8 cellular contexts compared by ENCODE assay signal in the genomic region with DNA sequence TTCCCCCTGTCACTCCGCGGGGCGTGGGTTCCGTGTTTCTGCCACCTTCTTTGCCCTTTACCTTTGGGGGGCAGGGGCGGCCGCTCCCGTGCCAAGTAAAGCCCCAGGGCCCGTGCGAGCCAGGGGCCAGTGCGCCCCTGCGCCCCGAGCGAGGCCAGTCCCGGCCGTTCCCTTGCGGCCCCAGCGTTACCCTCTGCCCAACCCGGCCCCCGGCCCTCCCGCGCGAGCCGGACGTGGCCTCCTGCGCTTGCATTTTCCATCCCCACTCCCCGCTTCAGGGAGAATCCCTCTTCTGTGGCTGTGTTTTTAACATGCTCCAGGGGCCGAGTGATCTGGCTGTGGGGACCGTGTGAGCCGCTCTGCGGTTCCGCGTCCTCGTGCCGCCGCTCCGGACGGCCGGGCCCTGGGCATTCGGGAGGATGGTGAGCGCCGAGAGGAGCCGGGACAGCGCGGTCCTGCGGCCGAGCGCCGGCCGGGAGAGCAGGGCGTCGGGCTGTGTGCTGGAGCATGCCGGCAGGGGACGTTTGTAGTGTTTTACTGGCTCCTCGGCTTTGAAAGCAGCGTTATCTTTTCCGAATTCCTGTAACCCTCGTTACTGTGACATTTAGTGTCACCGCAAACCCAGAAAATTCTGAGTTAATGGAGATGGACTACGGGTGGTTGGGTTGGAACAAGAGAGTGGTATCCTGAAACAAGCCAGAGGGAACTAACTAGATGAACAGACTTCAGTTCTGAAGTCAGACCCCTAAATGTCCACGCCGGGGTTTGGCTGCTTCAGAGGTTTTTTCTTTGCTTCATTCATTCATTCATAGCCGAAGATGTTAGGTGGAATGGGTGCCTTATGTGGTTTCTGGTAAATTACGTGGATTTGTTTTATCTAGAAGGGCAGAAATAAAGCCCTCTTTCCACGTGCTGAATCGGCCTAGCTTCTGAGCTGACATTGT. TPM values are rescaled to one million over a fixed set of nuclear protein-coding genes. Genes with fewer than 3 reads are reported as not detected.
DNase-seq lines count a peak whose midpoint lies in the region; ATAC-seq and TF ChIP-seq lines count a peak whose summit lies in the region.

No MANE protein-coding gene starts in this region.

- H3K4me3 ChIP-seq in dorsolateral prefrontal cortex = peak overlapping the region; percentile 65 to 95 (median 86)
- H3K4me3 ChIP-seq in right lobe of liver = peak overlapping the region; percentile 81 to 88 (median 82)

- peak; percentile 18 for ATAC-seq in HG03439 (IDR thresholded peaks at IDR 0.05; ENCODE audit: unreplicated experiment)
- peak; percentile 4; the same call in 1 of the 2 replicates for ATAC-seq in WTC11
- peak; percentile 2 to 32 (median 20) for ATAC-seq in right lobe of liver
- ATAC-seq in GM21825 (IDR thresholded peaks at IDR 0.05; ENCODE audit: unreplicated experiment) = no peak

- intact Hi-C loops in dorsolateral prefrontal cortex (cut with DNase I) (loop anchor here (5.0 to 10.0 kb wide), 5 partner anchors 34 to 406 kb away; no protein-coding TSS in a partner anchor), right lobe of liver (cut with DNase I) (no loop called here)

- DNase-seq in CD1c-positive myeloid dendritic cell (ENCODE audit: extremely low spot score) (peak; percentile 41), WTC11 (ENCODE audit: low spot score) (peak; percentile 47), dorsolateral prefrontal cortex (peak in 4 of 10 donors; percentile 26 to 59 (median 56)), right lobe of liver (peak; percentile 42 to 68 (median 58)), hippocampal formation (lab: John Stamatoyannopoulos, UW) (no peak)
- DNase-seq in stimulated activated CD8-positive, alpha-beta memory T cell treated with anti-CD3 and anti-CD28 coated beads, Interleukin-4, amount 100 ng/mL, for 48 hours = peak; percentile 48

- H3K9me3 Mint-ChIP-seq in WTC11 = peaks cover 4% of the 10 kb centered on the region

- TF ChIP-seq CTCF in WTC11 (IDR thresholded peaks at IDR 0.05) = no peak
- TF ChIP-seq CTCF in dorsolateral prefrontal cortex (IDR thresholded peaks at IDR 0.05 in 54 of 56, conservative IDR thresholded peaks at IDR 0.05 in 2 of 56; ENCODE audit: low read depth in 1 of 56, partially characterized antibody in 56 of 56) = peak in 4 of 56 donors; percentile 5 to 17 (median 10)
- TF ChIP-seq CTCF in right lobe of liver (IDR thresholded peaks at IDR 0.05) = peak in 1 of 4 donors; percentile 6

- no peaks in the 10 kb centered on the region for H3K36me3 Mint-ChIP-seq in WTC11

- CTCF ChIA-PET in WTC11 (lab: Charles Lee) = no interaction called here

- peaks cover 0 to 38% (median 14%) of the 10 kb centered on the region in 4 donors for H3K4me1 ChIP-seq in right lobe of liver

- H3K27ac ChIP-seq in dorsolateral prefrontal cortex (peak overlapping the region in 58 of 59 donors; percentile 8 to 94 (median 82)), right lobe of liver (peak overlapping the region; percentile 83 to 91 (median 87))

- no peak for TF ChIP-seq POLR2A in right lobe of liver (IDR thresholded peaks at IDR 0.05)

- H3K27me3 ChIP-seq in dorsolateral prefrontal cortex (no peaks in the 10 kb centered on the region), right lobe of liver (no peaks in the 10 kb centered on the region)

- POLR2A ChIA-PET in WTC11 (lab: Charles Lee) = no interaction called here

- no peak overlapping the region for H3K27ac Mint-ChIP-seq in WTC11

- WGBS in right lobe of liver (ENCODE audit: insufficient coverage, low coverage, low lambda C conversion rate, missing lambda C conversion rate) = 2% methylated on average over 15 of the region's 65 CpGs

- H3K4me3 Mint-ChIP-seq in WTC11 = peak overlapping the region; percentile 83

- H3K36me3 ChIP-seq in right lobe of liver = no peaks in the 10 kb centered on the region

- H3K4me1 Mint-ChIP-seq in WTC11 = peaks cover 54% of the 10 kb centered on the region

- peaks cover 12% of the 10 kb centered on the region for H3K27me3 Mint-ChIP-seq in WTC11 (ENCODE audit: low read depth)

- no peaks in the 10 kb centered on the region for H3K9me3 ChIP-seq in right lobe of liver

TF ChIP-seq in WTC11, 78 proteins besides CTCF, POLR2A, EP300 and RAD21 (continues in another document):
- peak; percentile 86; the same call in 1 of the 2 replicates for TF ChIP-seq KAT7 (CRISPR knock-in tag; IDR thresholded peaks at IDR 0.05; ENCODE audit: borderline replicate concordance)
- TF ChIP-seq, protein P1, sequence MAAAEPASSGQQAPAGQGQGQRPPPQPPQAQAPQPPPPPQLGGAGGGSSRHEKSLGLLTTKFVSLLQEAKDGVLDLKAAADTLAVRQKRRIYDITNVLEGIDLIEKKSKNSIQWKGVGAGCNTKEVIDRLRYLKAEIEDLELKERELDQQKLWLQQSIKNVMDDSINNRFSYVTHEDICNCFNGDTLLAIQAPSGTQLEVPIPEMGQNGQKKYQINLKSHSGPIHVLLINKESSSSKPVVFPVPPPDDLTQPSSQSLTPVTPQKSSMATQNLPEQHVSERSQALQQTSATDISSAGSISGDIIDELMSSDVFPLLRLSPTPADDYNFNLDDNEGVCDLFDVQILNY (CRISPR knock-in tag; IDR thresholded peaks at IDR 0.05) = no peak
- TF ChIP-seq GTF2I (CRISPR knock-in tag; conservative IDR thresholded peaks at IDR 0.05) = no peak
- no peak for TF ChIP-seq JUN (CRISPR knock-in tag; IDR thresholded peaks at IDR 0.05)
- TF ChIP-seq, protein P2, sequence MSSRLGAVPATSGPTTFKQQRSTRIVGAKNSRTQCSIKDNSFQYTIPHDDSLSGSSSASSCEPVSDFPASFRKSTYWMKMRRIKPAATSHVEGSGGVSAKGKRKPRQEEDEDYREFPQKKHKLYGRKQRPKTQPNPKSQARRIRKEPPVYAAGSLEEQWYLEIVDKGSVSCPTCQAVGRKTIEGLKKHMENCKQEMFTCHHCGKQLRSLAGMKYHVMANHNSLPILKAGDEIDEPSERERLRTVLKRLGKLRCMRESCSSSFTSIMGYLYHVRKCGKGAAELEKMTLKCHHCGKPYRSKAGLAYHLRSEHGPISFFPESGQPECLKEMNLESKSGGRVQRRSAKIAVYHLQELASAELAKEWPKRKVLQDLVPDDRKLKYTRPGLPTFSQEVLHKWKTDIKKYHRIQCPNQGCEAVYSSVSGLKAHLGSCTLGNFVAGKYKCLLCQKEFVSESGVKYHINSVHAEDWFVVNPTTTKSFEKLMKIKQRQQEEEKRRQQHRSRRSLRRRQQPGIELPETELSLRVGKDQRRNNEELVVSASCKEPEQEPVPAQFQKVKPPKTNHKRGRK (CRISPR knock-in tag; IDR thresholded peaks at IDR 0.05; ENCODE audit: borderline replicate concordance) = no peak
- TF ChIP-seq, protein P3, sequence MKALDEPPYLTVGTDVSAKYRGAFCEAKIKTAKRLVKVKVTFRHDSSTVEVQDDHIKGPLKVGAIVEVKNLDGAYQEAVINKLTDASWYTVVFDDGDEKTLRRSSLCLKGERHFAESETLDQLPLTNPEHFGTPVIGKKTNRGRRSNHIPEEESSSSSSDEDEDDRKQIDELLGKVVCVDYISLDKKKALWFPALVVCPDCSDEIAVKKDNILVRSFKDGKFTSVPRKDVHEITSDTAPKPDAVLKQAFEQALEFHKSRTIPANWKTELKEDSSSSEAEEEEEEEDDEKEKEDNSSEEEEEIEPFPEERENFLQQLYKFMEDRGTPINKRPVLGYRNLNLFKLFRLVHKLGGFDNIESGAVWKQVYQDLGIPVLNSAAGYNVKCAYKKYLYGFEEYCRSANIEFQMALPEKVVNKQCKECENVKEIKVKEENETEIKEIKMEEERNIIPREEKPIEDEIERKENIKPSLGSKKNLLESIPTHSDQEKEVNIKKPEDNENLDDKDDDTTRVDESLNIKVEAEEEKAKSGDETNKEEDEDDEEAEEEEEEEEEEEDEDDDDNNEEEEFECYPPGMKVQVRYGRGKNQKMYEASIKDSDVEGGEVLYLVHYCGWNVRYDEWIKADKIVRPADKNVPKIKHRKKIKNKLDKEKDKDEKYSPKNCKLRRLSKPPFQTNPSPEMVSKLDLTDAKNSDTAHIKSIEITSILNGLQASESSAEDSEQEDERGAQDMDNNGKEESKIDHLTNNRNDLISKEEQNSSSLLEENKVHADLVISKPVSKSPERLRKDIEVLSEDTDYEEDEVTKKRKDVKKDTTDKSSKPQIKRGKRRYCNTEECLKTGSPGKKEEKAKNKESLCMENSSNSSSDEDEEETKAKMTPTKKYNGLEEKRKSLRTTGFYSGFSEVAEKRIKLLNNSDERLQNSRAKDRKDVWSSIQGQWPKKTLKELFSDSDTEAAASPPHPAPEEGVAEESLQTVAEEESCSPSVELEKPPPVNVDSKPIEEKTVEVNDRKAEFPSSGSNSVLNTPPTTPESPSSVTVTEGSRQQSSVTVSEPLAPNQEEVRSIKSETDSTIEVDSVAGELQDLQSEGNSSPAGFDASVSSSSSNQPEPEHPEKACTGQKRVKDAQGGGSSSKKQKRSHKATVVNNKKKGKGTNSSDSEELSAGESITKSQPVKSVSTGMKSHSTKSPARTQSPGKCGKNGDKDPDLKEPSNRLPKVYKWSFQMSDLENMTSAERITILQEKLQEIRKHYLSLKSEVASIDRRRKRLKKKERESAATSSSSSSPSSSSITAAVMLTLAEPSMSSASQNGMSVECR (CRISPR knock-in tag; IDR thresholded peaks at IDR 0.05; ENCODE audit: borderline replicate concordance) = no peak; the same call in 1 of the 2 replicates
- no peak for TF ChIP-seq SMAD4 (CRISPR knock-in tag; IDR thresholded peaks at IDR 0.05)
- TF ChIP-seq CBFB (CRISPR knock-in tag; IDR thresholded peaks at IDR 0.05; ENCODE audit: low read depth) = no peak
- TF ChIP-seq GABPB1 (CRISPR knock-in tag; IDR thresholded peaks at IDR 0.05) = no peak
- TF ChIP-seq FOXK1 (CRISPR knock-in tag; IDR thresholded peaks at IDR 0.05) = peak; percentile 31; the same call in 1 of the 2 replicates
- TF ChIP-seq FOXJ3 (CRISPR knock-in tag; IDR thresholded peaks at IDR 0.05; ENCODE audit: borderline replicate concordance) = no peak
- no peak for TF ChIP-seq NFYB (CRISPR knock-in tag; conservative IDR thresholded peaks at IDR 0.05; ENCODE audit: low read depth)
- TF ChIP-seq SOX15 (CRISPR knock-in tag; IDR thresholded peaks at IDR 0.05) = no peak

RNA-seq across cellular contexts. Expression of a gene that starts 1.1 kb away (rescaled TPM):
- total RNA-seq in WTC11 (2021) = 74.8 to 84.6 TPM (median 81.9 TPM) in 3 replicates
- total RNA-seq in dorsolateral prefrontal cortex = 10 to 100 TPM; 32.6 to 75.9 (median 45.2) TPM
- total RNA-seq in right lobe of liver = 100 to 1,000 TPM in 4 of 6 experiments, 10 to 100 TPM in 2; 58.0 to 152 (median 131) TPM

Comparison
In these comparisons a context has a peak if more than half of its experiments do, and no peak if none do; other contexts are left out.
1. DNase-seq: peak in CD1c-positive myeloid dendritic cell (single experiment), WTC11 (single experiment), right lobe of liver (3 of 3) and stimulated activated CD8-positive, alpha-beta memory T cell treated with anti-CD3 and anti-CD28 coated beads, Interleukin-4, amount 100 ng/mL, for 48 hours (single experiment); none in hippocampal formation (0 of 2).
2. intact Hi-C loops: an anchor here in dorsolateral prefrontal cortex (5.0 to 10.0 kb wide); none called in right lobe of liver.